In the genomic region with DNA sequence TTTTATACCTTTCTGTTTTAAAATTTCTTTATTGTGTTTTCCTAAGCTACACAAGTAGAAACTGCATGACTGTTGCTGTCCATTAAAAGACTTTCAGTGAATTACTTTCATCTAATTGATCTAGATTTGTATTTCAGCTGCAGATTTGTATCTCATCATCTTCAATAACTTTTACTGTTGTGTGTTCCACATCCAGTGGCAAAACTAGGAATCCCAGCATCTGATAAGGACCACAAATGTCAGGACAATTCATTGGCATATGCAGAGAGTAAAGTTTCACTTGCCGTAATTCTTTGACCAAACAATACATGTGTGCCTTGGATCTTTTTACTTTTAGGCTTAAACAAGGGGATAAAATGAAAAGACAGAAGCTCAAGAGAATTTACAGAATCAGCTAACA, we compare ENCODE assay signal across 4 cellular contexts.
"Had no signal": no experiment of that assay in that cellular context is flagged by ENCODE, and none has a peak within 500 bp of the region (broad histone marks: within the 10 kb centered on the region; RNA-seq: fewer than 3 reads in every experiment).

No MANE protein-coding gene starts in this region.

- H3K4me3 ChIP-seq: GM23338 had no signal

- H3K4me2 ChIP-seq: GM23338 had no signal

- ATAC-seq: GM23338, HepG2 had no signal

- H2AFZ ChIP-seq: GM23338 had no signal

- DNase-seq: H9, HCEC 1CT had no signal
